Comparison of ENCODE assay signal across 18 cellular contexts in the genomic region with DNA sequence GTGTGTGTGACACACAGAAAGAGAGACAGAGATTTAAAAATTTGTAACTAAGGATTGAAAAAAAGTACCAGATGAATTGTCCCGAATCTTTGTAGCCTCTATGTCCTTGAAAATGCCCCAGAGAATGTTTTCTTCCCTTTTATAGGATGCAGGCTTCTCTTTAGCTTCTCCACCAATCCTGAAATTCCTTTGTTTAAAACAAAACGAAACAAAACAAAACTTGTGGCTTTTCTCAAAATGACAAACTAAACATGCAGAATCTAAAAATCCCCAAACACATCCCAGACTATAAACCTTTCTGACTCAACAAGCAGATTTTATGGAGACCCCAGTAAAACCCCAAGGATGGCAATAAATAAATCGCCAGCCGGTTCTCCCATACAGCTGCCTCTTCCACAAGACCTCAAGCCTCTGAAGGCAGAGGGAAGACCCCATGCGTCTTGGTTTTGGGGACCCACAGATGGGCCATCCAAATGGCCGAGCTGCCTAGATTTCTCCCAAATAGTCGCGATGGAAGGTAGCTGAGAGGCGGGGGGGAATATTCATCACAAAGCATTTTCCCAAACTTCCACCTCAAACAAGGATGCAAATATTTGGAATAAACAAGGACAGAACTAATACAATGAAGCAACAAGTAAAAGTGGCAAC.
DNase-seq lines count a peak whose midpoint lies in the region; ATAC-seq, FAIRE-seq and TF ChIP-seq lines count a peak whose summit lies in the region.
"Had no signal": no experiment of that assay in that cellular context is flagged by ENCODE, and none has a peak within 500 bp of the region (broad histone marks: within the 10 kb centered on the region; RNA-seq: fewer than 3 reads in every experiment).

No MANE protein-coding gene starts in this region.

- peak overlapping the region; percentile 58 for H3K14ac ChIP-seq in IMR-90 (replicated peaks; ENCODE audit: low read depth, low read length)

- no peak overlapping the region for H2AFZ ChIP-seq in IMR-90 (replicated peaks; ENCODE audit: low read length, poor library complexity)

- no peak for TF ChIP-seq CTCF in A549 (IDR thresholded peaks at IDR 0.05)
- TF ChIP-seq CTCF in IMR-90 (conservative IDR thresholded peaks at IDR 0.05; ENCODE audit: low read depth, low read length), result no peak

- peaks cover 4 to 12% of the 10 kb centered on the region in 2 experiments; a peak in 3 of 4 replicates for H3K79me1 ChIP-seq in IMR-90 (ENCODE audit: low read depth in 1 of 2, low read length in 2 of 2)

- H3K9me1 ChIP-seq in IMR-90 (ENCODE audit: insufficient read depth, low read length), result peaks cover 12% of the 10 kb centered on the region

- TF ChIP-seq EP300 in A549 (IDR thresholded peaks at IDR 0.05), result no peak

- H2BK20ac ChIP-seq in IMR-90 (ENCODE audit: low read depth, low read length), result peak overlapping the region; percentile 89

- H3K18ac ChIP-seq in IMR-90 (ENCODE audit: low read depth, low read length), result peak overlapping the region; percentile 56

- H2AK5ac ChIP-seq in IMR-90 (ENCODE audit: low read depth, low read length), result peak overlapping the region; percentile 67

- dilution Hi-C loops in IMR-90 (cut with HindIII; ENCODE audit: low sequenced_read_pairs, unreplicated experiment), result no loop called here

- no peak for TF ChIP-seq POLR2A in A549 (IDR thresholded peaks at IDR 0.05; ENCODE audit: low read length)
- no peak for TF ChIP-seq POLR2A in IMR-90 (IDR thresholded peaks at IDR 0.05; ENCODE audit: low read depth, low read length)

- TF ChIP-seq RAD21 in A549 (conservative IDR thresholded peaks at IDR 0.05 in 1 of 2, IDR thresholded peaks at IDR 0.05 in 1 of 2) (no peak), IMR-90 (IDR thresholded peaks at IDR 0.05; ENCODE audit: low read length) (no peak)

- H3K4ac ChIP-seq in IMR-90 (ENCODE audit: low read depth, low read length), result peak overlapping the region; percentile 90

- H2AK9ac ChIP-seq in IMR-90 (replicated peaks; ENCODE audit: low read depth, low read length, poor library complexity), result no peak overlapping the region

- peak overlapping the region; percentile 69 for H2BK5ac ChIP-seq in IMR-90 (ENCODE audit: low read depth, low read length, poor library complexity, severe bottlenecking)

- H3K23ac ChIP-seq in IMR-90 (ENCODE audit: low read depth, low read length), result peak overlapping the region; percentile 29

- in situ Hi-C loops in IMR-90 (cut with MboI; ENCODE audit: low sequenced_read_pairs), result no loop called here

- intact Hi-C loops in IMR-90 (cut with micrococcal nuclease), result no loop called here

- BruUV-seq in IMR-90 (replicated peaks; lab: Mats Ljungman, UMichigan), result no TSS peak

- no peaks in the 10 kb centered on the region for H4K20me1 ChIP-seq in IMR-90 (ENCODE audit: insufficient read depth, low read length)

- H3K4me3 ChIP-seq in A549, result no peak overlapping the region
- peak overlapping the region; percentile 4; the same call in 1 of the 2 replicates for H3K4me3 ChIP-seq in IMR-90 (ENCODE audit: insufficient read depth, low read depth, low read length)
- H3K4me3 ChIP-seq in mucosa of rectum (ENCODE audit: low read length in 2 of 2), result no peak overlapping the region

- peak overlapping the region; percentile 95; the same call in 1 of the 3 replicates for H2BK15ac ChIP-seq in IMR-90 (ENCODE audit: low read depth, low read length)

- H3K9me3 ChIP-seq in A549, result no peaks in the 10 kb centered on the region
- peaks cover 5% of the 10 kb centered on the region for H3K9me3 ChIP-seq in IMR-90 (ENCODE audit: control insufficient read depth, insufficient read depth, low read length)
- no peaks in the 10 kb centered on the region for H3K9me3 ChIP-seq in mucosa of rectum (ENCODE audit: control insufficient read depth in 2 of 2, low read length in 2 of 2)

- CTCF ChIA-PET in A549 (lab: Yijun Ruan, JAX) (no interaction called here), IMR-90 (lab: Yijun Ruan, JAX) (interaction anchor here (0.6 to 1.9 kb wide), 2 partner anchors 12 kb away, joined by 3 to 6 read pairs; no protein-coding TSS in a partner anchor)

- peak overlapping the region; percentile 95 for H4K5ac ChIP-seq in IMR-90 (ENCODE audit: low read depth, low read length)

- H3K56ac ChIP-seq in IMR-90 (ENCODE audit: extremely low read depth, insufficient read depth, low read length), result peak overlapping the region; percentile 21; the same call in 1 of the 2 replicates

- WGBS in A549 (ENCODE audit: missing lambda C conversion rate), result 2% methylated on average over 9 of the region's 9 CpGs
- 0% methylated on average over 1 of the region's 9 CpGs; no CpG with 5 or more reads in 1 of the 2 experiments for WGBS in IMR-90 (ENCODE audit: extremely low coverage in 2 of 2, insufficient read length in 1 of 2), 2 experiments

- H3K36me3 ChIP-seq in IMR-90 (ENCODE audit: control insufficient read depth, insufficient read depth, low read length) (no peaks in the 10 kb centered on the region), mucosa of rectum (ENCODE audit: control insufficient read depth in 2 of 2, insufficient read depth in 2 of 2, low read length in 2 of 2) (no peaks in the 10 kb centered on the region)

- H3K9ac ChIP-seq in IMR-90 (ENCODE audit: low read depth, low read length) (peak overlapping the region; percentile 56), mucosa of rectum (ENCODE audit: low read depth in 1 of 2, low read length in 2 of 2) (no peak overlapping the region)

- no peak for FAIRE-seq in A549 (lab: Jason Lieb, UNC)
- FAIRE-seq: GM12892 had no signal

- H3K4me1 ChIP-seq in A549 (no peaks in the 10 kb centered on the region), IMR-90 (ENCODE audit: control insufficient read depth, insufficient read depth, low read length) (peaks cover 10% of the 10 kb centered on the region), mucosa of rectum (ENCODE audit: control insufficient read depth in 2 of 2, insufficient read depth in 2 of 2, low read length in 2 of 2) (peaks cover 0 to 2% of the 10 kb centered on the region in 2 donors)

- peak overlapping the region; percentile 92 for H2BK120ac ChIP-seq in IMR-90 (ENCODE audit: low read depth, low read length)

- H4K91ac ChIP-seq in IMR-90 (ENCODE audit: insufficient read depth, low read depth, low read length), result peak overlapping the region; percentile 86

- H3K27ac ChIP-seq in A549 (no peak overlapping the region), IMR-90 (ENCODE audit: insufficient read depth, low read length) (peak overlapping the region; percentile 88), mucosa of rectum (ENCODE audit: low read depth in 2 of 2, low read length in 2 of 2) (peak overlapping the region; percentile 23 to 44)

- no peak overlapping the region for H3K4me2 ChIP-seq in A549
- peak overlapping the region; percentile 58 for H3K4me2 ChIP-seq in IMR-90 (ENCODE audit: low read depth, low read length)

- POLR2A ChIA-PET in A549 (lab: Yijun Ruan, JAX), result no interaction called here
- POLR2A ChIA-PET in IMR-90 (lab: Charles Lee; ENCODE audit: unreplicated experiment), result interaction anchor here (0.6 to 2.2 kb wide), 5 partner anchors 11 to 209 kb away, joined by 3 to 10 read pairs (median 7); no protein-coding TSS in a partner anchor

- ATAC-seq in A549 (no peak), IMR-90 (ENCODE audit: low read depth) (peak; percentile 70)
- no peak for ATAC-seq in stimulated activated naive CD8-positive, alpha-beta T cell treated with anti-CD3 and anti-CD28 coated beads, Interleukin-15, Interleukin-2, amounts not matched to agents 100 U/mL and 50 U/mL, for 24 hours

- DNase-seq in A549 (ENCODE audit: low read depth in 1 of 2, low spot score in 1 of 2), result no peak
- no peak for DNase-seq in IMR-90
- peak; percentile 41 for DNase-seq in fibroblast of peridontal ligament (ENCODE audit: extremely low read depth)
- DNase-seq in DMS153 treated with DMSO at 0.1 percent for 48 hours (lab: John Stamatoyannopoulos, UW; ENCODE audit: unreplicated experiment), result no peak
- DNase-seq in stimulated activated naive CD8-positive, alpha-beta T cell treated with anti-CD3 and anti-CD28 coated beads, Interleukin-15, Interleukin-2, amounts not matched to agents 100 U/mL and 50 U/mL, for 24 hours, result no peak
- no peak for DNase-seq in activated CD4-positive, alpha-beta T cell treated with anti-CD3 and anti-CD28 coated beads, Interleukin-2, amount 50 U/mL, for 48 hours
- no peak for DNase-seq in AG08395 (ENCODE audit: low spot score)
- DNase-seq: AML-193, DMS 273 treated with DMSO at 0.1 percent for 48 hours, KBM-7, NCI-H1417 treated with DMSO at 0.1 percent for 48 hours, NCI-H2029, NCI-H2171 treated with DMSO at 0.1 percent for 48 hours, NCI-H446 treated with DMSO at 0.1 percent for 48 hours, NCI-H748 treated with DMSO at 0.1 percent for 48 hours, RPMI8226 had no signal

- no peaks in the 10 kb centered on the region for H3K27me3 ChIP-seq in IMR-90 (ENCODE audit: control insufficient read depth, insufficient read depth, low read length)
- H3K27me3 ChIP-seq in mucosa of rectum (ENCODE audit: control insufficient read depth in 2 of 2, insufficient read depth in 2 of 2, low read length in 2 of 2), result peaks cover 0 to 7% of the 10 kb centered on the region in 2 donors

- H4K8ac ChIP-seq in IMR-90 (ENCODE audit: low read depth in 2 of 2, low read length in 2 of 2), result peak overlapping the region; percentile 37 to 67

TF ChIP-seq in A549, 52 proteins besides CTCF, POLR2A, EP300 and RAD21:
- TF ChIP-seq ZFP36 (IDR thresholded peaks at IDR 0.05; ENCODE audit: borderline replicate concordance, partially characterized antibody) (peak; percentile 16), HES2 (IDR thresholded peaks at IDR 0.05) (no peak), RNF2 (IDR thresholded peaks at IDR 0.05; ENCODE audit: borderline replicate concordance, low read depth) (peak; percentile 99), CBX8 (IDR thresholded peaks at IDR 0.05) (peak; percentile 95; the same call in 1 of the 2 replicates), NR3C1 (IDR thresholded peaks at IDR 0.05) (no peak), ZC3H11A (IDR thresholded peaks at IDR 0.05) (no peak)

TF ChIP-seq in IMR-90, 13 proteins besides CTCF, POLR2A, EP300 and RAD21 (continues in another document):
- TF ChIP-seq USF2 (IDR thresholded peaks at IDR 0.05; ENCODE audit: low read depth, low read length), result no peak
- no peak for TF ChIP-seq CHD1 (IDR thresholded peaks at IDR 0.05; ENCODE audit: low read depth, low read length)
- no peak for TF ChIP-seq FOS (IDR thresholded peaks at IDR 0.05; ENCODE audit: low read depth, low read length)
- TF ChIP-seq BHLHE40 (IDR thresholded peaks at IDR 0.05; ENCODE audit: low read depth, low read length), result no peak
- no peak for TF ChIP-seq CEBPB (IDR thresholded peaks at IDR 0.05; ENCODE audit: low read depth, low read length)
- no peak for TF ChIP-seq RFX5 (IDR thresholded peaks at IDR 0.05; ENCODE audit: low read depth, low read length)
- no peak for TF ChIP-seq MAZ (IDR thresholded peaks at IDR 0.05; ENCODE audit: borderline replicate concordance, low read depth, low read length)
- no peak for TF ChIP-seq SMC3 (IDR thresholded peaks at IDR 0.05; ENCODE audit: low read depth, low read length)

Comparison
In these comparisons a context has a peak if more than half of its experiments do, and no peak if none do; other contexts are left out.
1. H3K27ac ChIP-seq: peak in IMR-90 (single experiment) and mucosa of rectum (2 of 2); none in A549 (0 of 2).